In genomic region chr1:186442651-186443114, GRCh38 we compare ENCODE assay signal across 12 cellular contexts. TPM values are rescaled to one million over a fixed set of nuclear protein-coding genes. Genes with fewer than 3 reads are reported as not detected.
DNase-seq lines count a peak whose midpoint lies in the region; ATAC-seq, FAIRE-seq and TF ChIP-seq lines count a peak whose summit lies in the region.
"Had no signal": no experiment of that assay in that cellular context is flagged by ENCODE, and none has a peak within 500 bp of the region (broad histone marks: within the 10 kb centered on the region; RNA-seq: fewer than 3 reads in every experiment).

No MANE protein-coding gene starts in this region.

- no peak overlapping the region for H3K4me3 ChIP-seq in bronchial epithelial cell (ENCODE audit: low read depth, low read length)
- no peak overlapping the region for H3K4me3 ChIP-seq in effector memory CD4-positive, alpha-beta T cell (ENCODE audit: insufficient read depth, low read depth, low read length, poor library complexity, severe bottlenecking)

- TF ChIP-seq CTCF in bronchial epithelial cell (IDR thresholded peaks at IDR 0.05; ENCODE audit: insufficient read depth, low read length, severe bottlenecking): no peak

- H3K27ac ChIP-seq in effector memory CD4-positive, alpha-beta T cell (ENCODE audit: insufficient read depth, low read length, poor library complexity, severe bottlenecking): no peak overlapping the region
- H3K27ac ChIP-seq: epithelial cell of prostate had no signal

- no peaks in the 10 kb centered on the region for H3K4me1 ChIP-seq in effector memory CD4-positive, alpha-beta T cell (ENCODE audit: control insufficient read depth, insufficient read depth, low read length, poor library complexity, severe bottlenecking)

- H3K27ac Mint-ChIP-seq in activated naive CD8-positive, alpha-beta T cell treated with anti-CD3 and anti-CD28 coated beads, Interleukin-2, amount 50 U/mL, for 24 hours: peak overlapping the region; percentile 3
- no peak overlapping the region for H3K27ac Mint-ChIP-seq in activated naive CD8-positive, alpha-beta T cell treated with anti-CD3 and anti-CD28 coated beads for 36 hours
- peak overlapping the region in 1 of 2 donors; percentile 28 for H3K27ac Mint-ChIP-seq in stimulated activated naive CD8-positive, alpha-beta T cell treated with anti-CD3 and anti-CD28 coated beads, Interleukin-15, amount 100 ng/mL, for 72 hours

- no peaks in the 10 kb centered on the region for H3K36me3 Mint-ChIP-seq in activated naive CD8-positive, alpha-beta T cell treated with anti-CD3 and anti-CD28 coated beads, Interleukin-2, amount 50 U/mL, for 24 hours (ENCODE audit: low read depth)
- H3K36me3 Mint-ChIP-seq in activated naive CD8-positive, alpha-beta T cell treated with anti-CD3 and anti-CD28 coated beads for 36 hours: peaks cover 5% of the 10 kb centered on the region
- H3K36me3 Mint-ChIP-seq: CD4-positive, alpha-beta memory T cell had no signal

- no peak for FAIRE-seq in bronchial epithelial cell (lab: Jason Lieb, UNC)

- H3K27me3 ChIP-seq in bronchial epithelial cell (ENCODE audit: control insufficient read depth, insufficient read depth, low read length): no peaks in the 10 kb centered on the region
- H3K27me3 ChIP-seq in effector memory CD4-positive, alpha-beta T cell (replicated peaks; ENCODE audit: control insufficient read depth, insufficient read depth, low read length, poor library complexity, severe bottlenecking): no peaks in the 10 kb centered on the region

- H3K27me3 Mint-ChIP-seq in activated naive CD8-positive, alpha-beta T cell treated with anti-CD3 and anti-CD28 coated beads, Interleukin-2, amount 50 U/mL, for 24 hours: no peaks in the 10 kb centered on the region
- H3K27me3 Mint-ChIP-seq in activated naive CD8-positive, alpha-beta T cell treated with anti-CD3 and anti-CD28 coated beads for 36 hours: no peaks in the 10 kb centered on the region
- H3K27me3 Mint-ChIP-seq in stimulated activated naive CD8-positive, alpha-beta T cell treated with anti-CD3 and anti-CD28 coated beads, Interleukin-15, amount 100 ng/mL, for 72 hours: no peaks in the 10 kb centered on the region
- H3K27me3 Mint-ChIP-seq: CD4-positive, alpha-beta memory T cell had no signal

- no peaks in the 10 kb centered on the region for H3K9me3 ChIP-seq in effector memory CD4-positive, alpha-beta T cell (ENCODE audit: control insufficient read depth, low read length)

- peaks cover 9% of the 10 kb centered on the region for H3K4me1 Mint-ChIP-seq in activated naive CD8-positive, alpha-beta T cell treated with anti-CD3 and anti-CD28 coated beads, Interleukin-2, amount 50 U/mL, for 24 hours
- H3K4me1 Mint-ChIP-seq in activated naive CD8-positive, alpha-beta T cell treated with anti-CD3 and anti-CD28 coated beads for 36 hours: peaks cover 15% of the 10 kb centered on the region
- peaks cover 9% of the 10 kb centered on the region for H3K4me1 Mint-ChIP-seq in stimulated activated naive CD8-positive, alpha-beta T cell treated with anti-CD3 and anti-CD28 coated beads, Interleukin-15, amount 100 ng/mL, for 72 hours

- H3K4me3 Mint-ChIP-seq in activated naive CD8-positive, alpha-beta T cell treated with anti-CD3 and anti-CD28 coated beads, Interleukin-2, amount 50 U/mL, for 24 hours: no peak overlapping the region
- H3K4me3 Mint-ChIP-seq in activated naive CD8-positive, alpha-beta T cell treated with anti-CD3 and anti-CD28 coated beads for 36 hours: no peak overlapping the region
- no peak overlapping the region for H3K4me3 Mint-ChIP-seq in stimulated activated naive CD8-positive, alpha-beta T cell treated with anti-CD3 and anti-CD28 coated beads, Interleukin-15, amount 100 ng/mL, for 72 hours
- H3K4me3 Mint-ChIP-seq: CD4-positive, alpha-beta memory T cell had no signal

- no peak for DNase-seq in activated naive CD8-positive, alpha-beta T cell treated with anti-CD3 and anti-CD28 coated beads, Interleukin-2, amount 50 U/mL, for 24 hours
- no peak for DNase-seq in activated naive CD8-positive, alpha-beta T cell treated with anti-CD3 and anti-CD28 coated beads for 36 hours
- peak; percentile 40 for DNase-seq in NCI-H748 treated with DMSO at 0.1 percent for 48 hours (lab: John Stamatoyannopoulos, UW)
- DNase-seq in bronchial epithelial cell (ENCODE audit: low read depth): peak; percentile 15
- DNase-seq in stimulated activated naive CD8-positive, alpha-beta T cell treated with anti-CD3 and anti-CD28 coated beads, Interleukin-15, amount 100 ng/mL, for 72 hours: no peak
- no peak for DNase-seq in effector memory CD4-positive, alpha-beta T cell
- no peak for DNase-seq in DMS 273 (lab: John Stamatoyannopoulos, UW; ENCODE audit: unreplicated experiment)
- DNase-seq: CD4-positive, alpha-beta memory T cell; NCI-H524 had no signal

- no peaks in the 10 kb centered on the region for H3K36me3 ChIP-seq in bronchial epithelial cell (ENCODE audit: control insufficient read depth, insufficient read depth, low read length)
- H3K36me3 ChIP-seq in effector memory CD4-positive, alpha-beta T cell (ENCODE audit: control insufficient read depth, insufficient read depth, low read length): no peaks in the 10 kb centered on the region

- peak; percentile 40 for ATAC-seq in activated naive CD8-positive, alpha-beta T cell treated with anti-CD3 and anti-CD28 coated beads, Interleukin-2, amount 50 U/mL, for 24 hours
- peak; percentile 80 for ATAC-seq in stimulated activated naive CD8-positive, alpha-beta T cell treated with anti-CD3 and anti-CD28 coated beads, Interleukin-15, amount 100 ng/mL, for 72 hours
- ATAC-seq in HG03571 (IDR thresholded peaks at IDR 0.05; ENCODE audit: unreplicated experiment): no peak
- ATAC-seq: left lobe of liver had no signal

- no peaks in the 10 kb centered on the region for H3K9me3 Mint-ChIP-seq in activated naive CD8-positive, alpha-beta T cell treated with anti-CD3 and anti-CD28 coated beads, Interleukin-2, amount 50 U/mL, for 24 hours
- no peaks in the 10 kb centered on the region for H3K9me3 Mint-ChIP-seq in activated naive CD8-positive, alpha-beta T cell treated with anti-CD3 and anti-CD28 coated beads for 36 hours
- no peaks in the 10 kb centered on the region for H3K9me3 Mint-ChIP-seq in stimulated activated naive CD8-positive, alpha-beta T cell treated with anti-CD3 and anti-CD28 coated beads, Interleukin-15, amount 100 ng/mL, for 72 hours

RNA-seq across cellular contexts. Expression of gene PDC, which starts 18.2 kb away (rescaled TPM):
- total RNA-seq in activated naive CD8-positive, alpha-beta T cell treated with anti-CD3 and anti-CD28 coated beads for 36 hours: not detected
- not detected in 2 replicates for total RNA-seq in bronchial epithelial cell
- total RNA-seq: CD4-positive, alpha-beta memory T cell; left lobe of liver had no signal

Comparison
In these comparisons a context has a peak if more than half of its experiments do, and no peak if none do; other contexts are left out.
1. DNase-seq: peak in NCI-H748 treated with DMSO at 0.1 percent for 48 hours (single experiment) and bronchial epithelial cell (single experiment); none in activated naive CD8-positive, alpha-beta T cell treated with anti-CD3 and anti-CD28 coated beads, Interleukin-2, amount 50 U/mL, for 24 hours (single experiment), activated naive CD8-positive, alpha-beta T cell treated with anti-CD3 and anti-CD28 coated beads for 36 hours (single experiment), stimulated activated naive CD8-positive, alpha-beta T cell treated with anti-CD3 and anti-CD28 coated beads, Interleukin-15, amount 100 ng/mL, for 72 hours (0 of 2), effector memory CD4-positive, alpha-beta T cell (0 of 3) and DMS 273 (single experiment).